ENCODE assay signal across 22 cellular contexts in the genomic region with DNA sequence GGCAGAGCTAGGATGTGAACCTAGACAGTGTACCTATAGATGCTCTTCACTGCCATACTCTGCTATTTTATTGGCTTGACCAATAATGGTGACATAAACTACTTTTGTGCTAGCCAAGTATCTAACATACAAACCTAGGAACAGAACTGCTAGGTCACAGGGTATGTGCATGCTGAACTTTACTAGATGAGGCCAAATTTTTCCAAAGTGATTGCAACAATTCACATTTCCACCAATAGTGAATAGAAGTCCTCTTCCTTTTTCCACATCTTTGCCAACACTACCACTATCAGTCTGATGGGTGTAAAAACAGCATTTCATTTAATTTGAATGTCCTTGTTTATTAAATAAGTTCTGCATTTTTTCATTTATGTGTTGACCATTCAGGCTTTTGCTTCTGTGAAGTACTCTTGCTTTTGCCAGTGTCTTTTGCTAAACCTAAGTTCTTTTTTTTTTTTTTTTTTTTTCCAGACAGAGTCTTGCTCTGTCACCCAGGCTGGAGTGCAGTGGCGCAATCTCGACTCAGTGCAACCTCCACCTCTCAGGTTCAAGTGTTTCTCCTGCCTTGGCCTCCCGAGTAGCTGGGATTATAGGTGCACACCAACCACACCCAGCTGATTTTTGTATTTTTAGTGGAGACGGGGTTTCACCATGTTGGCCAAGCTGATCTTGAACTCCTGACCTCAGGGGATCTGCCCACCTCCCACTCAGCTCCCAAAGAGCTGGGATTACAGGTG.
"Had no signal": no experiment of that assay in that cellular context is flagged by ENCODE, and none has a peak within 500 bp of the region (broad histone marks: within the 10 kb centered on the region; RNA-seq: fewer than 3 reads in every experiment).

No MANE protein-coding gene starts in this region.

- H3K4me3 Mint-ChIP-seq: activated B cell treated with CpG ODN at 0.5 μM for 24 hours; activated CD8-positive, alpha-beta T cell treated with anti-CD3 and anti-CD28 coated beads, Interleukin-2, amount 10 ng/mL, durations not matched to agents 7 days and 5 days; activated naive CD8-positive, alpha-beta T cell treated with anti-CD3 and anti-CD28 coated beads, Interleukin-2, amount 10 ng/mL, durations not matched to agents 7 days and 5 days had no signal

- FAIRE-seq: TTC549 had no signal

- ATAC-seq: activated CD8-positive, alpha-beta T cell treated with anti-CD3 and anti-CD28 coated beads, Interleukin-2, amount 10 ng/mL, durations not matched to agents 7 days and 5 days; PC-3 had no signal

- H3K27ac ChIP-seq: adrenal gland had no signal

- H3K27me3 ChIP-seq: adrenal gland had no signal

- H3K9me3 Mint-ChIP-seq: activated B cell treated with CpG ODN at 0.5 μM for 24 hours; activated naive CD8-positive, alpha-beta T cell treated with anti-CD3 and anti-CD28 coated beads, Interleukin-2, amount 10 ng/mL, durations not matched to agents 7 days and 5 days had no signal

- DNase-seq: activated B cell treated with CpG ODN at 0.5 μM for 24 hours; activated CD4-positive, alpha-beta T cell treated with anti-CD3 and anti-CD28 coated beads, Interleukin-2, amount 50 U/mL, for 1 hour; activated CD8-positive, alpha-beta memory T cell treated with anti-CD3 and anti-CD28 coated beads, Interleukin-2, amount 50 U/mL, for 48 hours; activated CD8-positive, alpha-beta T cell treated with anti-CD3 and anti-CD28 coated beads, Interleukin-2, amount 10 ng/mL, durations not matched to agents 7 days and 5 days; activated naive CD4-positive, alpha-beta T cell treated with anti-CD3 and anti-CD28 coated beads, Interleukin-2, amount 50 U/mL, for 16 hours; activated naive CD8-positive, alpha-beta T cell treated with anti-CD3 and anti-CD28 coated beads, Interleukin-2, amount 10 ng/mL, durations not matched to agents 7 days and 5 days; activated T-cell treated with anti-CD3 and anti-CD28 coated beads, Interleukin-2, amount 50 U/mL, for 1 hour; adrenal gland; anterior cingulate cortex; Kasumi-1; KBM-7; NCI-H1048; NCI-H1417; NCI-H1930; NCI-H2171; NCI-H226; NCI-H526; PC-3; SIG-M5; T-helper 2 cell; T1000 had no signal

- H3K4me1 ChIP-seq: adrenal gland had no signal

- H3K27ac Mint-ChIP-seq: activated B cell treated with CpG ODN at 0.5 μM for 24 hours; activated CD8-positive, alpha-beta T cell treated with anti-CD3 and anti-CD28 coated beads, Interleukin-2, amount 10 ng/mL, durations not matched to agents 7 days and 5 days; activated naive CD8-positive, alpha-beta T cell treated with anti-CD3 and anti-CD28 coated beads, Interleukin-2, amount 10 ng/mL, durations not matched to agents 7 days and 5 days had no signal

- H3K27me3 Mint-ChIP-seq: activated B cell treated with CpG ODN at 0.5 μM for 24 hours; activated naive CD8-positive, alpha-beta T cell treated with anti-CD3 and anti-CD28 coated beads, Interleukin-2, amount 10 ng/mL, durations not matched to agents 7 days and 5 days had no signal

- H3K4me3 ChIP-seq: adrenal gland had no signal
